8 cellular contexts compared by ENCODE assay signal in the genomic region with DNA sequence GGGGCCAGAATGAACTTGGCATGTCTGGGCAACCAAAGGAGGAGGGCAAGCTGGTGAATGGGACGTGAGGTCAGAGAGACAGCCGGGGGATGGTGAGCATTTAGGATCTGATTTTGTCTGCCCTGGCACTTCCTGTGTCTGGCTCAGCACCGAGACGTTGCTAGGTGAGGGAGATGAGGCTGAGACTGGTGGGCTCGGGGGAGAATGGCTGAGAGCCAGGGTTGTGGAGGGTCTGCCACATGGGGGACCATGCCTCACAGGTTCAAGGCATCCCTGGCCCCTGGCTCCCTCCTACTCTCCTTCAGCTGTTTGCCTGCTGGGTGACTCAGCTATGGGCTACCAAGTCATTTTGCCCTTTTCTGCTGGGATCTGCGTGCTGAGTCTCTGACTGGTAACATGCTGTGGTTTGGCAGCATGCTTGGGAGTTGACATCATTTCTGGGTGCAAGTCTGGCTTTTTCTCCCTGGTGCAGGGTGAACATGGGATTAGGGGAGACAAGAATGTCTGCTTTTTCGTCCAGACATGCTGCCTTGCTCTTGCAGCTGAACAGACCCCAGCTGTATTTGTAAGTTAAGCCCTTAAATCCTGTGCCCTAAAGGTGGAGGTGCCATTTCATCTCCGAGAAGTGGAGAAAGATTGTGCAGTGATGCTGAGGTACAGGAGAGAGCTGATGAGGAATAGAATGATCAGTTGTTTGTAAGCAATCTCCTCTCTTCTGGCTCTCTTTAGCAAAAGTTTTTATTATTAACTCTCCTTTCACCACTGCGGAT. TPM values are rescaled to one million over a fixed set of nuclear protein-coding genes. Genes with fewer than 3 reads are reported as not detected.
DNase-seq lines count a peak whose midpoint lies in the region; ATAC-seq and TF ChIP-seq lines count a peak whose summit lies in the region.

No MANE protein-coding gene starts in this region.

- H3K27ac ChIP-seq in left ventricle myocardium inferior (replicated peaks) (no peak overlapping the region), brain microvascular endothelial cell (peak overlapping the region; percentile 98), subcutaneous abdominal adipose tissue (ENCODE audit: low read depth, low read length) (peak overlapping the region; percentile 46)

- DNase-seq in Right ventricle myocardium superior = no peak
- no peak for DNase-seq in left ventricle myocardium inferior
- DNase-seq in brain microvascular endothelial cell = peak; percentile 99
- peak; percentile 77 for DNase-seq in mesenteric fat pad (ENCODE audit: low spot score)

- H3K9me3 ChIP-seq in left ventricle myocardium inferior (replicated peaks) = no peaks in the 10 kb centered on the region
- peaks cover 0 to 2% (median 0%) of the 10 kb centered on the region in 5 donors for H3K9me3 ChIP-seq in subcutaneous abdominal adipose tissue (ENCODE audit: control insufficient read depth in 5 of 5, low read length in 5 of 5)

- H3K36me3 ChIP-seq in left ventricle myocardium inferior (peaks cover 4% of the 10 kb centered on the region), brain microvascular endothelial cell (replicated peaks) (no peaks in the 10 kb centered on the region), subcutaneous abdominal adipose tissue (ENCODE audit: control insufficient read depth in 5 of 5, insufficient read depth in 5 of 5, low read length in 5 of 5) (peaks cover 0 to 6% (median 1%) of the 10 kb centered on the region in 5 donors)

- peak overlapping the region in 3 of 5 donors; percentile 9 to 28 (median 23) for H3K9ac ChIP-seq in subcutaneous abdominal adipose tissue (ENCODE audit: low read length in 5 of 5)

- intact Hi-C loops in Right ventricle myocardium superior (cut with DNase I) = no loop called here
- intact Hi-C loops in left ventricle myocardium inferior (cut with micrococcal nuclease) = no loop called here

- no peak overlapping the region for H3K4me3 ChIP-seq in left ventricle myocardium inferior
- H3K4me3 ChIP-seq in brain microvascular endothelial cell (ENCODE audit: low read depth, low read length) = peak overlapping the region; percentile 9
- no peak overlapping the region for H3K4me3 ChIP-seq in subcutaneous abdominal adipose tissue (ENCODE audit: low read depth in 1 of 5, low read length in 5 of 5)

- H3K27me3 ChIP-seq in left ventricle myocardium inferior (ENCODE audit: low read depth) = no peaks in the 10 kb centered on the region
- H3K27me3 ChIP-seq in brain microvascular endothelial cell (replicated peaks) = no peaks in the 10 kb centered on the region
- H3K27me3 ChIP-seq in subcutaneous abdominal adipose tissue (ENCODE audit: control insufficient read depth in 5 of 5, insufficient read depth in 4 of 5, low read length in 5 of 5) = no peaks in the 10 kb centered on the region

- no peak for TF ChIP-seq CTCF in left ventricle myocardium inferior (IDR thresholded peaks at IDR 0.05; ENCODE audit: borderline replicate concordance)
- TF ChIP-seq CTCF in brain microvascular endothelial cell (IDR thresholded peaks at IDR 0.05; ENCODE audit: low read depth, low read length, missing control alignments) = no peak

- peak; percentile 28 for ATAC-seq in Right ventricle myocardium superior (ENCODE audit: poor library complexity)
- peak; percentile 96 for ATAC-seq in SK-N-SH treated with all-trans-retinoic acid at 6 μM for 48 hours
- ATAC-seq in GM19452 (IDR thresholded peaks at IDR 0.05; ENCODE audit: unreplicated experiment) = no peak
- no peak for ATAC-seq in HG03139 (IDR thresholded peaks at IDR 0.05; ENCODE audit: unreplicated experiment)

- in situ Hi-C loops in brain microvascular endothelial cell (cut with HindIII; ENCODE audit: low pct_ligation_motif_present, low sequenced_read_pairs) = no loop called here

- H3K4me1 ChIP-seq in left ventricle myocardium inferior (peaks cover 60% of the 10 kb centered on the region), subcutaneous abdominal adipose tissue (ENCODE audit: control insufficient read depth in 5 of 5, insufficient read depth in 5 of 5, low read length in 5 of 5) (peaks cover 0 to 38% (median 23%) of the 10 kb centered on the region in 5 donors)

TF ChIP-seq in SK-N-SH treated with all-trans-retinoic acid at 6 μM for 48 hours, 23 proteins besides CTCF, POLR2A, EP300 and RAD21:
- no peak for TF ChIP-seq POU6F1 (CRISPR knock-in tag; IDR thresholded peaks at IDR 0.05; ENCODE audit: borderline replicate concordance, low read depth)
- no peak for TF ChIP-seq SNAI2 (CRISPR knock-in tag; IDR thresholded peaks at IDR 0.05)
- TF ChIP-seq ZNF8 (CRISPR knock-in tag; IDR thresholded peaks at IDR 0.05) = no peak
- no peak for TF ChIP-seq PPARA (CRISPR knock-in tag; IDR thresholded peaks at IDR 0.05; ENCODE audit: borderline replicate concordance)
- TF ChIP-seq TOX (CRISPR knock-in tag; IDR thresholded peaks at IDR 0.05; ENCODE audit: borderline replicate concordance) = peak; percentile 66; the same call in 1 of the 2 replicates
- no peak for TF ChIP-seq ZFP30 (CRISPR knock-in tag; IDR thresholded peaks at IDR 0.05)
- TF ChIP-seq ZC3H10 (CRISPR knock-in tag; IDR thresholded peaks at IDR 0.05) = peak; percentile 67; the same call in 1 of the 2 replicates
- TF ChIP-seq BACH2 (CRISPR knock-in tag; IDR thresholded peaks at IDR 0.05; ENCODE audit: borderline replicate concordance) = no peak
- peak; percentile 35; the same call in 1 of the 2 replicates for TF ChIP-seq ZFP3 (CRISPR knock-in tag; IDR thresholded peaks at IDR 0.05)
- peak; percentile 75; the same call in 1 of the 2 replicates for TF ChIP-seq RARB (CRISPR knock-in tag; IDR thresholded peaks at IDR 0.05)
- TF ChIP-seq CSDC2 (CRISPR knock-in tag; IDR thresholded peaks at IDR 0.05) = no peak
- no peak for TF ChIP-seq ESRRG (CRISPR knock-in tag; IDR thresholded peaks at IDR 0.05)
- no peak for TF ChIP-seq ZNF70 (CRISPR knock-in tag; IDR thresholded peaks at IDR 0.05)
- TF ChIP-seq, protein P1, sequence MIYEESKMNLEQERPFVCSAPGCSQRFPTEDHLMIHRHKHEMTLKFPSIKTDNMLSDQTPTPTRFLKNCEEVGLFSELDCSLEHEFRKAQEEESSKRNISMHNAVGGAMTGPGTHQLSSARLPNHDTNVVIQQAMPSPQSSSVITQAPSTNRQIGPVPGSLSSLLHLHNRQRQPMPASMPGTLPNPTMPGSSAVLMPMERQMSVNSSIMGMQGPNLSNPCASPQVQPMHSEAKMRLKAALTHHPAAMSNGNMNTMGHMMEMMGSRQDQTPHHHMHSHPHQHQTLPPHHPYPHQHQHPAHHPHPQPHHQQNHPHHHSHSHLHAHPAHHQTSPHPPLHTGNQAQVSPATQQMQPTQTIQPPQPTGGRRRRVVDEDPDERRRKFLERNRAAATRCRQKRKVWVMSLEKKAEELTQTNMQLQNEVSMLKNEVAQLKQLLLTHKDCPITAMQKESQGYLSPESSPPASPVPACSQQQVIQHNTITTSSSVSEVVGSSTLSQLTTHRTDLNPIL (CRISPR knock-in tag; IDR thresholded peaks at IDR 0.05; ENCODE audit: low read depth) = no peak

RNA-seq across cellular contexts. Expression of gene GALNT2, which starts 17.6 kb away (rescaled TPM):
- total RNA-seq in Right ventricle myocardium superior = 21.2 TPM
- 28.3 TPM for total RNA-seq in left ventricle myocardium inferior
- total RNA-seq in mesenteric fat pad = 144 TPM

Comparison
In these comparisons a context has a peak if more than half of its experiments do, and no peak if none do; other contexts are left out.
1. ATAC-seq: peak in Right ventricle myocardium superior (single experiment) and SK-N-SH treated with all-trans-retinoic acid at 6 μM for 48 hours (single experiment); none in GM19452 (single experiment) and HG03139 (single experiment).
2. DNase-seq: peak in brain microvascular endothelial cell (single experiment) and mesenteric fat pad (single experiment); none in Right ventricle myocardium superior (single experiment) and left ventricle myocardium inferior (single experiment).